In genomic region chr3:138875754-138876664, GRCh38 we compare ENCODE assay signal across 12 cellular contexts. TPM values are rescaled to one million over a fixed set of nuclear protein-coding genes. Genes with fewer than 3 reads are reported as not detected.
A peak's percentile ranks its signal among the peaks of the same experiment; 100 is the strongest.
DNase-seq lines count a peak whose midpoint lies in the region; TF ChIP-seq lines count a peak whose summit lies in the region.
"Had no signal": no experiment of that assay in that cellular context is flagged by ENCODE, and none has a peak within 500 bp of the region (broad histone marks: within the 10 kb centered on the region; RNA-seq: fewer than 3 reads in every experiment).

No MANE protein-coding gene starts in this region.

- intact Hi-C loops in prostate gland (cut with DNase I): no loop called here

- DNase-seq in activated T-cell treated with anti-CD3 and anti-CD28 coated beads, Interleukin-2, amount 50 U/mL, for 24 hours: no peak
- DNase-seq in activated T-cell treated with anti-CD3 and anti-CD28 coated beads, Interleukin-2, amount 50 U/mL, for 1 hour: no peak
- peak; percentile 66 for DNase-seq in UCSD-AML1 (lab: John Stamatoyannopoulos, UW; ENCODE audit: unreplicated experiment)
- DNase-seq in fibroblast of villous mesenchyme (ENCODE audit: low read depth): peak; percentile 47
- DNase-seq in ecto neural progenitor cell (ENCODE audit: low spot score): no peak
- no peak for DNase-seq in NCI-H2107 treated with DMSO at 0.1 percent for 48 hours (lab: John Stamatoyannopoulos, UW; ENCODE audit: unreplicated experiment)
- no peak for DNase-seq in prostate gland (ENCODE audit: low spot score)
- DNase-seq: ACHN, DMS79, NCI-H446 treated with DMSO at 0.1 percent for 48 hours, stomach had no signal

- no peaks in the 10 kb centered on the region for H3K36me3 Mint-ChIP-seq in activated T-cell treated with anti-CD3 and anti-CD28 coated beads, Interleukin-2, amount 50 U/mL, for 24 hours (ENCODE audit: low read depth)

- no peaks in the 10 kb centered on the region for H3K27me3 ChIP-seq in subcutaneous abdominal adipose tissue (ENCODE audit: control insufficient read depth in 5 of 5, insufficient read depth in 4 of 5, low read length in 5 of 5)
- H3K27me3 ChIP-seq in prostate gland (replicated peaks; ENCODE audit: insufficient read depth): no peaks in the 10 kb centered on the region
- H3K27me3 ChIP-seq: stomach had no signal

- H3K9ac ChIP-seq in subcutaneous abdominal adipose tissue (ENCODE audit: low read length in 5 of 5): no peak overlapping the region

- 79% methylated on average over 12 of the region's 12 CpGs for WGBS in prostate gland

- peaks cover 0 to 5% (median 0%) of the 10 kb centered on the region in 5 donors for H3K9me3 ChIP-seq in subcutaneous abdominal adipose tissue (ENCODE audit: control insufficient read depth in 5 of 5, low read length in 5 of 5)
- no peaks in the 10 kb centered on the region for H3K9me3 ChIP-seq in prostate gland

- peak overlapping the region; percentile 51 for H3K27ac Mint-ChIP-seq in activated T-cell treated with anti-CD3 and anti-CD28 coated beads, Interleukin-2, amount 50 U/mL, for 24 hours

- no peaks in the 10 kb centered on the region for H3K27me3 Mint-ChIP-seq in activated T-cell treated with anti-CD3 and anti-CD28 coated beads, Interleukin-2, amount 50 U/mL, for 24 hours

- peaks cover 8% of the 10 kb centered on the region for H3K4me1 Mint-ChIP-seq in activated T-cell treated with anti-CD3 and anti-CD28 coated beads, Interleukin-2, amount 50 U/mL, for 24 hours (ENCODE audit: low read depth)

- H3K4me3 Mint-ChIP-seq in activated T-cell treated with anti-CD3 and anti-CD28 coated beads, Interleukin-2, amount 50 U/mL, for 24 hours: no peak overlapping the region

- peaks cover 0 to 3% (median 0%) of the 10 kb centered on the region in 5 donors for H3K4me1 ChIP-seq in subcutaneous abdominal adipose tissue (ENCODE audit: control insufficient read depth in 5 of 5, insufficient read depth in 5 of 5, low read length in 5 of 5)
- no peaks in the 10 kb centered on the region for H3K4me1 ChIP-seq in prostate gland (replicated peaks)

- H3K9me3 Mint-ChIP-seq in activated T-cell treated with anti-CD3 and anti-CD28 coated beads, Interleukin-2, amount 50 U/mL, for 24 hours: peaks cover 10% of the 10 kb centered on the region

- peak overlapping the region; percentile 57 for H3K27ac ChIP-seq in subcutaneous abdominal adipose tissue (ENCODE audit: low read depth, low read length)
- no peak overlapping the region for H3K27ac ChIP-seq in prostate gland

- TF ChIP-seq CTCF in fibroblast of villous mesenchyme (IDR thresholded peaks at IDR 0.05; ENCODE audit: insufficient read depth, low read depth, low read length): no peak
- no peak for TF ChIP-seq CTCF in prostate gland (IDR thresholded peaks at IDR 0.05)

- TF ChIP-seq POLR2A in prostate gland (IDR thresholded peaks at IDR 0.05): no peak

- H3K36me3 ChIP-seq in subcutaneous abdominal adipose tissue (ENCODE audit: control insufficient read depth in 5 of 5, insufficient read depth in 5 of 5, low read length in 5 of 5) (no peaks in the 10 kb centered on the region), prostate gland (no peaks in the 10 kb centered on the region)
- H3K36me3 ChIP-seq: stomach had no signal

- no peak overlapping the region for H3K4me3 ChIP-seq in fibroblast of villous mesenchyme (ENCODE audit: low read depth, low read length)
- H3K4me3 ChIP-seq in subcutaneous abdominal adipose tissue (ENCODE audit: low read depth in 1 of 5, low read length in 5 of 5): peak overlapping the region in 2 of 5 donors; percentile 18 to 25
- no peak overlapping the region for H3K4me3 ChIP-seq in prostate gland
- H3K4me3 ChIP-seq: stomach had no signal

RNA-seq across cellular contexts. Expression of gene PIK3CB, which starts 41.3 kb away (rescaled TPM):
- total RNA-seq in fibroblast of villous mesenchyme (8.4 and 9.9 TPM in 2 replicates), prostate gland (10 to 100 TPM; 27.5 to 28.9 TPM)

Comparison
In these comparisons a context has a peak if more than half of its experiments do, and no peak if none do; other contexts are left out.
1. DNase-seq: peak in UCSD-AML1 (single experiment) and fibroblast of villous mesenchyme (single experiment); none in activated T-cell treated with anti-CD3 and anti-CD28 coated beads, Interleukin-2, amount 50 U/mL, for 24 hours (single experiment), activated T-cell treated with anti-CD3 and anti-CD28 coated beads, Interleukin-2, amount 50 U/mL, for 1 hour (single experiment), ecto neural progenitor cell (single experiment), NCI-H2107 treated with DMSO at 0.1 percent for 48 hours (single experiment) and prostate gland (single experiment).